ENCODE assay signal across 8 cellular contexts in the genomic region with DNA sequence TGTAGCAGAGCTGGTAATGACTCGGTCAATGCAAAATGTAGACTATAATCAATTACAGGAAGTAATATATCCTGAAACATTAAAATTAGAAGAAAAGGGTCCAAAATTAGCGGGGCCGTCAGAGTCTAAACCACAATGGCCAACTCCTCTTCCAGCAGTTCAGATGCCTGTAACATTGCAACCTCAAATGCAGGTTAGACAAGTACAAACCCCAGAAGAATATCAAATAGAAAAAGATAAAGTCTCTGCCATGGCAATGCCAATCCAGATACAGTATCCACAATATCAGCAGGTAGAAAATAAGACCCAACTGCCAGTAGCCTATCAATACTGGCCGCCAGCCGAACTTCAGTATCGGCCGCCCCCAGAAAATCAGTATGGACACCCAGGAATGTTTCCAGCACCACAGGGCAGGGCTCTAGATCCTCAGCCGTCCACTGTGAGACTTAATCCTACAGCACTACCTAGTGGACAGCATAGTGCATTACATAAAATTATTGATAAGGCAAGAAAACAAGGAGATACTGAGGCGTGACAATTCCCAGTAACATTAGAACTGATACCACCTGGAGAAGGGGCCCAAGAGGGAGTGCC.
DNase-seq lines count a peak whose midpoint lies in the region; ATAC-seq, FAIRE-seq and TF ChIP-seq lines count a peak whose summit lies in the region.

No MANE protein-coding gene starts in this region.

- no peak overlapping the region for H2AFZ ChIP-seq in H1 (ENCODE audit: low read length)
- H2AFZ ChIP-seq in neural cell (ENCODE audit: low read depth, low read length), result no peak overlapping the region

- H3K27me3 ChIP-seq in H1 (replicated peaks in 1 of 4; ENCODE audit: control insufficient read depth in 3 of 4, extremely low read depth in 1 of 4, insufficient read depth in 3 of 4, low read length in 3 of 4), result no peaks in the 10 kb centered on the region
- H3K27me3 ChIP-seq in neural cell (ENCODE audit: insufficient read depth, low read depth, low read length), result no peaks in the 10 kb centered on the region

- H4K20me1 ChIP-seq in H1 (replicated peaks in 1 of 2; ENCODE audit: control insufficient read depth in 1 of 2, insufficient read depth in 2 of 2, low read length in 2 of 2) (no peaks in the 10 kb centered on the region), neural cell (ENCODE audit: insufficient read depth) (no peaks in the 10 kb centered on the region)

- no peak overlapping the region for H4K91ac ChIP-seq in H1 (replicated peaks; ENCODE audit: insufficient read length, low read length)

- H3K9me3 ChIP-seq in H1 (ENCODE audit: insufficient read depth in 2 of 2, low read depth in 1 of 2, low read length in 1 of 2) (no peaks in the 10 kb centered on the region), neural cell (ENCODE audit: low read length) (no peaks in the 10 kb centered on the region)

- H3K79me1 ChIP-seq in H1 (ENCODE audit: low read depth, low read length), result no peaks in the 10 kb centered on the region

- no peak overlapping the region for H2BK120ac ChIP-seq in H1 (replicated peaks; ENCODE audit: low read depth, low read length)

- no peak for ATAC-seq in GM19328 (IDR thresholded peaks at IDR 0.05; ENCODE audit: unreplicated experiment)
- ATAC-seq in HG03342 (IDR thresholded peaks at IDR 0.05; ENCODE audit: unreplicated experiment), result no peak

- no peak overlapping the region for H4K8ac ChIP-seq in H1 (ENCODE audit: extremely low read depth, insufficient read depth, low read length)

- no peak overlapping the region for H2BK5ac ChIP-seq in H1 (ENCODE audit: low read depth, low read length)

- no peak overlapping the region for H3K9ac ChIP-seq in H1 (replicated peaks in 1 of 4; ENCODE audit: extremely low read depth in 1 of 4, low read depth in 3 of 4, low read length in 3 of 4)
- no peak overlapping the region for H3K9ac ChIP-seq in neural cell (ENCODE audit: low read length)

- H3K4me2 ChIP-seq in H1 (ENCODE audit: insufficient read depth in 1 of 2, low read depth in 2 of 2, low read length in 2 of 2) (no peak overlapping the region), neural cell (ENCODE audit: low read length) (no peak overlapping the region)

- H3K23ac ChIP-seq in H1 (ENCODE audit: insufficient read length), result no peak overlapping the region

- no peak overlapping the region for H3K4ac ChIP-seq in H1 (replicated peaks; ENCODE audit: insufficient read length, low read depth, low read length)

- H2BK20ac ChIP-seq in H1 (ENCODE audit: low read length), result no peak overlapping the region

- no peak overlapping the region for H2BK15ac ChIP-seq in H1 (ENCODE audit: low read length)

- no peak overlapping the region for H4K5ac ChIP-seq in H1 (ENCODE audit: insufficient read length, low read depth, low read length)

- no peaks in the 10 kb centered on the region for H3K23me2 ChIP-seq in H1 (ENCODE audit: low read depth, low read length)

- CTCF ChIA-PET in H1 (lab: Charles Lee; ENCODE audit: partially characterized antibody), result interaction anchor here (0.6 to 2.1 kb wide), 10 partner anchors 10 to 289 kb away, joined by 3 to 11 read pairs (median 3); a partner anchor contains a TSS

- WGBS in H1 (ENCODE audit: extremely low coverage in 1 of 2, insufficient coverage in 1 of 2, insufficient read length in 1 of 2, insufficient replicate concordance in 2 of 2, low coverage in 1 of 2, low lambda C conversion rate in 2 of 2, missing lambda C conversion rate in 1 of 2), 2 experiments, result 64% methylated on average over 9 of the region's 9 CpGs; no CpG with 5 or more reads in 1 of the 2 experiments

- no peak for TF ChIP-seq POLR2A in H1 (IDR thresholded peaks at IDR 0.05; ENCODE audit: control extremely low read depth in 1 of 2, low read depth in 2 of 2, low read length in 2 of 2)

- DNase-seq in NCI-H2107 (lab: John Stamatoyannopoulos, UW), result peak; percentile 5
- no peak for DNase-seq in NCI-H2107 treated with DMSO at 0.1 percent for 48 hours (lab: John Stamatoyannopoulos, UW; ENCODE audit: unreplicated experiment)
- peak; percentile 64 for DNase-seq in HT-29 (ENCODE audit: low spot score)
- DNase-seq in RKO (ENCODE audit: low spot score), result peak; percentile 78
- DNase-seq in H1 (ENCODE audit: low read depth in 1 of 2, low spot score in 2 of 2), result no peak

- no peak overlapping the region for H2AK5ac ChIP-seq in H1 (ENCODE audit: low read depth, low read length)

- H3K18ac ChIP-seq in H1 (ENCODE audit: extremely low read depth, low read length), result no peak overlapping the region

- TF ChIP-seq RAD21 in H1 (IDR thresholded peaks at IDR 0.05 in 1 of 2, conservative IDR thresholded peaks at IDR 0.05 in 1 of 2; ENCODE audit: low read depth in 2 of 2, low read length in 2 of 2) (peak; percentile 85 to 86), neural cell (conservative IDR thresholded peaks at IDR 0.05) (peak; percentile 79)

- no peak overlapping the region for H3K4me3 ChIP-seq in H1 (ENCODE audit: extremely low read depth in 1 of 4, insufficient read depth in 2 of 4, low read depth in 3 of 4, low read length in 4 of 4)
- no peak overlapping the region for H3K4me3 ChIP-seq in neural cell (ENCODE audit: low read length)

- H3K79me2 ChIP-seq in H1 (ENCODE audit: control insufficient read depth in 1 of 2, insufficient read depth in 2 of 2, low read length in 2 of 2) (no peaks in the 10 kb centered on the region), neural cell (replicated peaks; ENCODE audit: insufficient read depth, low read length) (no peaks in the 10 kb centered on the region)

- no peaks in the 10 kb centered on the region for H3K36me3 ChIP-seq in H1 (ENCODE audit: control insufficient read depth in 2 of 4, insufficient read depth in 4 of 4, low read length in 3 of 4)
- H3K36me3 ChIP-seq in neural cell (ENCODE audit: insufficient read depth, low read length), result no peaks in the 10 kb centered on the region

- no peaks in the 10 kb centered on the region for H3F3A ChIP-seq in neural cell (ENCODE audit: insufficient read depth, low read length, poor library complexity, severe bottlenecking)

- peak; percentile 88 for FAIRE-seq in H1 (lab: Jason Lieb, UNC)

- no peak for TF ChIP-seq EP300 in H1 (IDR thresholded peaks at IDR 0.05; ENCODE audit: borderline replicate concordance in 1 of 2, low read depth in 2 of 2, low read length in 2 of 2)
- TF ChIP-seq EP300 in neural cell (conservative IDR thresholded peaks at IDR 0.05; ENCODE audit: poor library complexity, severe bottlenecking), result no peak

- H3K56ac ChIP-seq in H1 (replicated peaks; ENCODE audit: insufficient read length, low read depth, low read length), result no peak overlapping the region

- H3K4me1 ChIP-seq in H1 (replicated peaks in 1 of 4; ENCODE audit: control insufficient read depth in 3 of 4, insufficient read depth in 4 of 4, low read length in 3 of 4), result no peaks in the 10 kb centered on the region

- no peak overlapping the region for H2BK12ac ChIP-seq in H1 (ENCODE audit: low read depth, low read length)

- H3K14ac ChIP-seq in H1 (ENCODE audit: insufficient read length), result no peak overlapping the region

- TF ChIP-seq CTCF in H1 (IDR thresholded peaks at IDR 0.05; ENCODE audit: control extremely low read depth in 1 of 3, insufficient read depth in 1 of 3, low read depth in 1 of 3, low read length in 3 of 3) (peak; percentile 18 to 69 (median 66)), neural cell (IDR thresholded peaks at IDR 0.05; ENCODE audit: poor library complexity, severe bottlenecking) (peak; percentile 81)

- H3K9me2 ChIP-seq in neural cell (ENCODE audit: insufficient read depth, low read length), result no peaks in the 10 kb centered on the region

- H3K27ac ChIP-seq in H1 (ENCODE audit: low read depth, low read length), result no peak overlapping the region
- no peak overlapping the region for H3K27ac ChIP-seq in neural cell (ENCODE audit: low read length)

- POLR2A ChIA-PET in H1 (lab: Charles Lee; ENCODE audit: partially characterized antibody), result no interaction called here

TF ChIP-seq in H1, 55 proteins besides CTCF, POLR2A, EP300 and RAD21 (continues in another document):
- TF ChIP-seq TEAD4 (IDR thresholded peaks at IDR 0.05; ENCODE audit: low read depth, low read length), result peak; percentile 74
- TF ChIP-seq KDM1A (IDR thresholded peaks at IDR 0.05; ENCODE audit: borderline replicate concordance, low read length), result peak; percentile 57; the same call in 1 of the 2 replicates
- no peak for TF ChIP-seq SP4 (IDR thresholded peaks at IDR 0.05; ENCODE audit: low read length)
- TF ChIP-seq, protein P1, sequence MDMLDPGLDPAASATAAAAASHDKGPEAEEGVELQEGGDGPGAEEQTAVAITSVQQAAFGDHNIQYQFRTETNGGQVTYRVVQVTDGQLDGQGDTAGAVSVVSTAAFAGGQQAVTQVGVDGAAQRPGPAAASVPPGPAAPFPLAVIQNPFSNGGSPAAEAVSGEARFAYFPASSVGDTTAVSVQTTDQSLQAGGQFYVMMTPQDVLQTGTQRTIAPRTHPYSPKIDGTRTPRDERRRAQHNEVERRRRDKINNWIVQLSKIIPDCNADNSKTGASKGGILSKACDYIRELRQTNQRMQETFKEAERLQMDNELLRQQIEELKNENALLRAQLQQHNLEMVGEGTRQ (IDR thresholded peaks at IDR 0.05; ENCODE audit: low read length), result no peak
- no peak for TF ChIP-seq SP1 (IDR thresholded peaks at IDR 0.05; ENCODE audit: low read depth, low read length)
- TF ChIP-seq CBX5 (IDR thresholded peaks at IDR 0.05; ENCODE audit: low read depth, low read length), result no peak
- no peak for TF ChIP-seq MAFK (IDR thresholded peaks at IDR 0.05; ENCODE audit: low read depth, low read length)
- TF ChIP-seq TCF12 (IDR thresholded peaks at IDR 0.05; ENCODE audit: low read depth, low read length), result no peak

TF ChIP-seq in neural cell, 6 proteins besides CTCF, POLR2A, EP300 and RAD21:
- TF ChIP-seq MXI1 (conservative IDR thresholded peaks at IDR 0.05; ENCODE audit: poor library complexity, severe bottlenecking) (no peak), SMC3 (conservative IDR thresholded peaks at IDR 0.05; ENCODE audit: poor library complexity) (peak; percentile 84)

Comparison
In these comparisons a context has a peak if more than half of its experiments do, and no peak if none do; other contexts are left out.
1. DNase-seq: peak in NCI-H2107 (single experiment), HT-29 (single experiment) and RKO (single experiment); none in NCI-H2107 treated with DMSO at 0.1 percent for 48 hours (single experiment) and H1 (0 of 2).